1 cellular context compared by ENCODE assay signal in genomic region chr2:25437881-25438662, GRCh38.
TF ChIP-seq lines count a peak whose summit lies in the region.

No MANE protein-coding gene starts in this region.

TF ChIP-seq in H1, 55 proteins besides CTCF, POLR2A, EP300 and RAD21 (continued from another document):
- no peak for TF ChIP-seq USF2 (IDR thresholded peaks at IDR 0.05; ENCODE audit: low read length)
- no peak for TF ChIP-seq TBP (IDR thresholded peaks at IDR 0.05; ENCODE audit: low read depth, low read length)
- no peak for TF ChIP-seq PHF8 (conservative IDR thresholded peaks at IDR 0.05; ENCODE audit: low read depth, low read length)
- no peak for TF ChIP-seq BACH1 (IDR thresholded peaks at IDR 0.05; ENCODE audit: low read length)
- TF ChIP-seq SP1 (IDR thresholded peaks at IDR 0.05; ENCODE audit: low read depth, low read length), result no peak
- TF ChIP-seq CEBPB (IDR thresholded peaks at IDR 0.05; ENCODE audit: low read depth, low read length), result no peak
- no peak for TF ChIP-seq CREB1 (IDR thresholded peaks at IDR 0.05)
- TF ChIP-seq TAF1 (IDR thresholded peaks at IDR 0.05; ENCODE audit: low read depth, low read length), result no peak
- no peak for TF ChIP-seq CHD1 (IDR thresholded peaks at IDR 0.05; ENCODE audit: low read depth, low read length)
- no peak for TF ChIP-seq RNF2 (IDR thresholded peaks at IDR 0.05; ENCODE audit: borderline replicate concordance, low read depth, low read length, missing control alignments, poor library complexity, severe bottlenecking)
- TF ChIP-seq SIX5 (IDR thresholded peaks at IDR 0.05; ENCODE audit: low read depth, low read length), result no peak
- TF ChIP-seq HDAC6 (IDR thresholded peaks at IDR 0.05; ENCODE audit: low read depth, low read length), result no peak
- no peak for TF ChIP-seq TCF12 (IDR thresholded peaks at IDR 0.05; ENCODE audit: low read depth, low read length)
- no peak for TF ChIP-seq KDM5A (IDR thresholded peaks at IDR 0.05; ENCODE audit: low read length)
- TF ChIP-seq SIRT6 (IDR thresholded peaks at IDR 0.05; ENCODE audit: low read length), result no peak
